In genomic region chr10:126468467-126468866, GRCh38 we compare ENCODE assay signal across 22 cellular contexts.
DNase-seq lines count a peak whose midpoint lies in the region; ATAC-seq and TF ChIP-seq lines count a peak whose summit lies in the region.
"Had no signal": no experiment of that assay in that cellular context is flagged by ENCODE, and none has a peak within 500 bp of the region (broad histone marks: within the 10 kb centered on the region; RNA-seq: fewer than 3 reads in every experiment).

No MANE protein-coding gene starts in this region.

- no peaks in the 10 kb centered on the region for H3K9me2 ChIP-seq in OCI-LY7 (ENCODE audit: insufficient read depth, low read length)

- H3K27me3 Mint-ChIP-seq in MCF 10A (ENCODE audit: insufficient read depth, unreplicated experiment) = no peaks in the 10 kb centered on the region
- H3K27me3 Mint-ChIP-seq in natural killer cell treated with Interleukin-12 subunit alpha and Interleukin-12 subunit beta and Interleukin-15 and Interleukin-18, amount 100 ng/mL, for 72 hours = peaks cover 38 to 40% of the 10 kb centered on the region in 2 donors

- H3K27ac Mint-ChIP-seq in MCF 10A (ENCODE audit: low read depth, unreplicated experiment) = no peak overlapping the region
- peak overlapping the region in 1 of 2 donors; percentile 73 for H3K27ac Mint-ChIP-seq in natural killer cell treated with Interleukin-12 subunit alpha and Interleukin-12 subunit beta and Interleukin-15 and Interleukin-18, amount 100 ng/mL, for 72 hours
- H3K27ac Mint-ChIP-seq: B cell, H9 had no signal

- H3K36me3 ChIP-seq in mammary epithelial cell (ENCODE audit: insufficient read depth, low read length) = no peaks in the 10 kb centered on the region
- H3K36me3 ChIP-seq in OCI-LY7 (ENCODE audit: insufficient read depth, low read length) = no peaks in the 10 kb centered on the region

- H3K4me1 ChIP-seq in mammary epithelial cell (ENCODE audit: insufficient read depth, low read length) (peaks cover 6% of the 10 kb centered on the region), OCI-LY7 (ENCODE audit: insufficient read depth, low read length, poor library complexity, severe bottlenecking) (no peaks in the 10 kb centered on the region)

- intact Hi-C loops in mammary epithelial cell (cut with micrococcal nuclease) (no loop called here), MCF 10A (cut with micrococcal nuclease) (no loop called here), OCI-LY7 (cut with micrococcal nuclease; ENCODE audit: unreplicated experiment) (no loop called here), left ventricle myocardium superior (cut with micrococcal nuclease) (no loop called here)

- CTCF ChIA-PET in mammary epithelial cell (lab: Charles Lee; ENCODE audit: low non-redundant PET) (no interaction called here), MCF 10A (lab: Yijun Ruan, JAX) (interaction anchor here (0.7 kb wide), 1 partner anchor 15 kb away, joined by 4 read pairs; no protein-coding TSS in a partner anchor), OCI-LY7 (lab: Charles Lee; ENCODE audit: unreplicated experiment) (no interaction called here)

- H3K4me2 ChIP-seq in mammary epithelial cell (ENCODE audit: insufficient read depth, low read depth, low read length) = no peak overlapping the region
- no peak overlapping the region for H3K4me2 ChIP-seq in OCI-LY7 (ENCODE audit: low read length)
- H3K4me2 ChIP-seq: PC-9 had no signal

- H3K4me3 ChIP-seq in mammary epithelial cell (replicated peaks in 1 of 3; ENCODE audit: insufficient read depth in 1 of 3, low read depth in 2 of 3, low read length in 3 of 3) (no peak overlapping the region), epithelial cell of esophagus (ENCODE audit: low read length) (no peak overlapping the region), OCI-LY7 (ENCODE audit: low read depth, low read length, poor library complexity, severe bottlenecking) (no peak overlapping the region)
- H3K4me3 ChIP-seq: GM23248, K562, PC-9 had no signal

- no peaks in the 10 kb centered on the region for H3K79me2 ChIP-seq in mammary epithelial cell (ENCODE audit: insufficient read depth, low read length)
- H3K79me2 ChIP-seq in OCI-LY7 (ENCODE audit: insufficient read depth, low read depth, low read length) = no peaks in the 10 kb centered on the region

- WGBS in mammary epithelial cell (ENCODE audit: low coverage, missing lambda C conversion rate) = 34% methylated on average over 3 of the region's 4 CpGs

- no peaks in the 10 kb centered on the region for H3K9me3 ChIP-seq in mammary epithelial cell (replicated peaks; ENCODE audit: insufficient read depth, low read length)
- no peaks in the 10 kb centered on the region for H3K9me3 ChIP-seq in OCI-LY7 (ENCODE audit: low read length)

- DNase-seq in mammary epithelial cell (no peak), MCF 10A (ENCODE audit: unreplicated experiment) (no peak), epithelial cell of esophagus (ENCODE audit: low read depth) (peak; percentile 34), OCI-LY7 (ENCODE audit: low spot score) (no peak), left ventricle myocardium superior (no peak)
- DNase-seq in natural killer cell treated with Interleukin-12 subunit alpha and Interleukin-12 subunit beta and Interleukin-15 and Interleukin-18, amount 100 ng/mL, for 72 hours (ENCODE audit: low spot score) = no peak
- no peak for DNase-seq in activated T-cell treated with anti-CD3 and anti-CD28 coated beads, Interleukin-2, amount 50 U/mL, for 1 hour
- DNase-seq: COR-L47, GM23248, H9, MV-4-11, NCI-H1105, NCI-H1436 treated with DMSO at 0.1 percent for 48 hours, NCI-H1930, NCI-H2107, NCI-H524 treated with DMSO at 0.1 percent for 48 hours, NCI-H774, PC-9, Right ventricle myocardium superior had no signal

- BruUV-seq in mammary epithelial cell (replicated peaks; lab: Mats Ljungman, UMichigan) (no TSS peak), MCF 10A (replicated peaks; lab: Mats Ljungman, UMichigan) (no TSS peak), OCI-LY7 (replicated peaks; lab: Mats Ljungman, UMichigan) (no TSS peak)

- H3K9ac ChIP-seq in mammary epithelial cell (ENCODE audit: insufficient read depth, low read length) = no peak overlapping the region
- H3K9ac ChIP-seq: GM23248 had no signal

- no peak overlapping the region for H3K4me3 Mint-ChIP-seq in MCF 10A (ENCODE audit: unreplicated experiment)
- H3K4me3 Mint-ChIP-seq in natural killer cell treated with Interleukin-12 subunit alpha and Interleukin-12 subunit beta and Interleukin-15 and Interleukin-18, amount 100 ng/mL, for 72 hours = peak overlapping the region; percentile 15
- H3K4me3 Mint-ChIP-seq: B cell, H9 had no signal

- H3K27me3 ChIP-seq in mammary epithelial cell (ENCODE audit: insufficient read depth, low read length) = no peaks in the 10 kb centered on the region

- H4K20me1 ChIP-seq in mammary epithelial cell (ENCODE audit: insufficient read depth, low read length) = no peaks in the 10 kb centered on the region
- no peaks in the 10 kb centered on the region for H4K20me1 ChIP-seq in OCI-LY7 (ENCODE audit: insufficient read depth, low read length)

- no peak for ATAC-seq in natural killer cell treated with Interleukin-12 subunit alpha and Interleukin-12 subunit beta and Interleukin-15 and Interleukin-18, amount 100 ng/mL, for 72 hours
- ATAC-seq in left ventricle myocardium superior = no peak
- ATAC-seq: K562 had no signal

- no peaks in the 10 kb centered on the region for H3K4me1 Mint-ChIP-seq in MCF 10A (ENCODE audit: insufficient read depth, unreplicated experiment)
- peaks cover 24 to 35% of the 10 kb centered on the region in 2 donors for H3K4me1 Mint-ChIP-seq in natural killer cell treated with Interleukin-12 subunit alpha and Interleukin-12 subunit beta and Interleukin-15 and Interleukin-18, amount 100 ng/mL, for 72 hours (ENCODE audit: low read depth in 2 of 2)
- H3K4me1 Mint-ChIP-seq: B cell had no signal

- in situ Hi-C loops in mammary epithelial cell (cut with MboI; ENCODE audit: low sequenced_read_pairs in 2 of 2) = no loop called here

- dilution Hi-C loops in mammary epithelial cell (cut with HindIII; ENCODE audit: low sequenced_read_pairs) = no loop called here

- TF ChIP-seq CTCF in mammary epithelial cell (conservative IDR thresholded peaks at IDR 0.05 in 1 of 2, IDR thresholded peaks at IDR 0.05 in 1 of 2; ENCODE audit: extremely low read depth in 1 of 2, insufficient read depth in 1 of 2, low read depth in 1 of 2, low read length in 2 of 2) = no peak
- TF ChIP-seq CTCF in MCF 10A (IDR thresholded peaks at IDR 0.05; ENCODE audit: unreplicated experiment) = no peak
- TF ChIP-seq CTCF in epithelial cell of esophagus (IDR thresholded peaks at IDR 0.05; ENCODE audit: insufficient read depth, low read depth, low read length, missing control alignments) = no peak
- TF ChIP-seq CTCF in OCI-LY7 (conservative IDR thresholded peaks at IDR 0.05; ENCODE audit: low read length) = no peak

- POLR2A ChIA-PET in MCF 10A (lab: Yijun Ruan, JAX) (no interaction called here), OCI-LY7 (lab: Charles Lee) (interaction anchor here (0.8 kb wide), 1 partner anchor 32 kb away, joined by 3 read pairs; no protein-coding TSS in a partner anchor)

- no peak overlapping the region for H3K27ac ChIP-seq in mammary epithelial cell (ENCODE audit: insufficient read depth, low read depth, low read length)
- no peak overlapping the region for H3K27ac ChIP-seq in OCI-LY7 (ENCODE audit: low read depth, low read length, poor library complexity, severe bottlenecking)
- H3K27ac ChIP-seq: 22Rv1, GM23248, PC-9 had no signal

- peak overlapping the region; percentile 71 for H2AFZ ChIP-seq in mammary epithelial cell (ENCODE audit: low read depth, low read length)
- no peak overlapping the region for H2AFZ ChIP-seq in OCI-LY7 (ENCODE audit: low read length)
- H2AFZ ChIP-seq: GM23248, PC-9 had no signal

- peaks cover 7% of the 10 kb centered on the region for H3K9me3 Mint-ChIP-seq in MCF 10A (ENCODE audit: unreplicated experiment)
- peaks cover 4% of the 10 kb centered on the region for H3K9me3 Mint-ChIP-seq in natural killer cell treated with Interleukin-12 subunit alpha and Interleukin-12 subunit beta and Interleukin-15 and Interleukin-18, amount 100 ng/mL, for 72 hours
- H3K9me3 Mint-ChIP-seq: H9 had no signal

- no peaks in the 10 kb centered on the region for H3K36me3 Mint-ChIP-seq in MCF 10A (ENCODE audit: insufficient read depth, unreplicated experiment)
- H3K36me3 Mint-ChIP-seq in natural killer cell treated with Interleukin-12 subunit alpha and Interleukin-12 subunit beta and Interleukin-15 and Interleukin-18, amount 100 ng/mL, for 72 hours = no peaks in the 10 kb centered on the region
